ENCODE assay signal across 22 cellular contexts in genomic region chrX:53330331-53330730, GRCh38.
"Had no signal": no experiment of that assay in that cellular context is flagged by ENCODE, and none has a peak within 500 bp of the region (broad histone marks: within the 10 kb centered on the region; RNA-seq: fewer than 3 reads in every experiment).

No MANE protein-coding gene starts in this region.

- H3K36me3 Mint-ChIP-seq: naive thymus-derived CD8-positive, alpha-beta T cell; stimulated activated memory B cell treated with anti-CD40 and anti-IgM and Interleukin-4, amounts not matched to agents 10 μg/mL and 1 μg/mL and 100 μg/mL, for 72 hours had no signal

- H3K4me1 Mint-ChIP-seq: naive thymus-derived CD8-positive, alpha-beta T cell; stimulated activated memory B cell treated with anti-CD40 and anti-IgM and Interleukin-4, amounts not matched to agents 10 μg/mL and 1 μg/mL and 100 μg/mL, for 72 hours had no signal

- ATAC-seq: esophagus mucosa; heart right ventricle; left cardiac atrium; naive thymus-derived CD8-positive, alpha-beta T cell; stimulated activated memory B cell treated with anti-CD40 and anti-IgM and Interleukin-4, amounts not matched to agents 10 μg/mL and 1 μg/mL and 100 μg/mL, for 72 hours had no signal

- DNase-seq: colonic mucosa; effector CD8-positive, alpha-beta T cell; endodermal cell; gastrocnemius medialis; glutamatergic neuron; heart right ventricle; left cardiac atrium; left lung; mesendoderm; naive thymus-derived CD8-positive, alpha-beta T cell; nephron progenitor cell; occipital lobe; ovary; spleen; stimulated activated CD4-positive, alpha-beta T cell treated with anti-CD3 and anti-CD28 coated beads, Interleukin-4, amount 100 ng/mL, for 4 hours; transverse colon; upper lobe of right lung; uterus had no signal

- H3K4me3 Mint-ChIP-seq: dendritic cell treated with granulocyte-macrophage colony-stimulating factor and Interleukin-4, amounts not matched to agents 40 ng/mL and 50 ng/mL, for 4 days; endodermal cell; naive thymus-derived CD8-positive, alpha-beta T cell; nephron progenitor cell; stimulated activated memory B cell treated with anti-CD40 and anti-IgM and Interleukin-4, amounts not matched to agents 10 μg/mL and 1 μg/mL and 100 μg/mL, for 72 hours; stimulated activated naive CD8-positive, alpha-beta T cell treated with anti-CD3 and anti-CD28 coated beads, Interleukin-15, Interleukin-2, amounts not matched to agents 100 ng/mL and 50 ng/mL, for 24 hours had no signal

- H3K9me3 Mint-ChIP-seq: dendritic cell treated with granulocyte-macrophage colony-stimulating factor and Interleukin-4, amounts not matched to agents 40 ng/mL and 50 ng/mL, for 4 days; naive thymus-derived CD8-positive, alpha-beta T cell; stimulated activated memory B cell treated with anti-CD40 and anti-IgM and Interleukin-4, amounts not matched to agents 10 μg/mL and 1 μg/mL and 100 μg/mL, for 72 hours; stimulated activated naive CD8-positive, alpha-beta T cell treated with anti-CD3 and anti-CD28 coated beads, Interleukin-15, Interleukin-2, amounts not matched to agents 100 ng/mL and 50 ng/mL, for 24 hours had no signal
